2 cellular contexts compared by ENCODE assay signal in the genomic region with DNA sequence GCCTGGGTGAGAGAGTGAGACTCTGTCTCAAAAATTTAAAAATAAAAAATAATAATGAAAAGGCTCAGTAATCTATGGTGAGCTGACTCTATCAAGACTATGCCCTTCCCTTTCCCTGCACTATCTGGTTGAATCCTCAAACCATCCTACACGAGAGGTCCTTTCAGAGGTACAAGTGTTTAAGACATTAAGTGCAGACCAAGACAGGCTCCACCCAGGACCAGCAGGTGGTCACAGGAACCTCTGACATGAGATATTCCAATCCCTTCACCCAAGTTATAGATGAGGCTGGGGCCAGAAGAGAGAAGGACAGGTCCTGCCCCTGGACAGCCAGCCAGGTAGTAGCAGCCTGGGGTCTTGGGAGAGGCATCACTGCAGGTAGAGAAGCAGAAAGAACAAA.
TF ChIP-seq lines count a peak whose summit lies in the region.

No MANE protein-coding gene starts in this region.

TF ChIP-seq in A549, 52 proteins besides CTCF, POLR2A, EP300 and RAD21 (continued from another document):
- TF ChIP-seq HEYL (CRISPR knock-in tag; IDR thresholded peaks at IDR 0.05) (no peak), ESRRA (IDR thresholded peaks at IDR 0.05; ENCODE audit: borderline replicate concordance, low read length) (no peak), MAFK (IDR thresholded peaks at IDR 0.05; ENCODE audit: partially characterized antibody) (no peak), SMC3 (IDR thresholded peaks at IDR 0.05) (no peak), RNF2 (IDR thresholded peaks at IDR 0.05; ENCODE audit: borderline replicate concordance, low read depth) (no peak), NR3C1 (IDR thresholded peaks at IDR 0.05) (no peak), CBX8 (IDR thresholded peaks at IDR 0.05) (no peak), RARB (CRISPR knock-in tag; IDR thresholded peaks at IDR 0.05) (no peak), CEBPB (IDR thresholded peaks at IDR 0.05) (no peak), RFX5 (IDR thresholded peaks at IDR 0.05) (no peak)
- TF ChIP-seq, protein P1, sequence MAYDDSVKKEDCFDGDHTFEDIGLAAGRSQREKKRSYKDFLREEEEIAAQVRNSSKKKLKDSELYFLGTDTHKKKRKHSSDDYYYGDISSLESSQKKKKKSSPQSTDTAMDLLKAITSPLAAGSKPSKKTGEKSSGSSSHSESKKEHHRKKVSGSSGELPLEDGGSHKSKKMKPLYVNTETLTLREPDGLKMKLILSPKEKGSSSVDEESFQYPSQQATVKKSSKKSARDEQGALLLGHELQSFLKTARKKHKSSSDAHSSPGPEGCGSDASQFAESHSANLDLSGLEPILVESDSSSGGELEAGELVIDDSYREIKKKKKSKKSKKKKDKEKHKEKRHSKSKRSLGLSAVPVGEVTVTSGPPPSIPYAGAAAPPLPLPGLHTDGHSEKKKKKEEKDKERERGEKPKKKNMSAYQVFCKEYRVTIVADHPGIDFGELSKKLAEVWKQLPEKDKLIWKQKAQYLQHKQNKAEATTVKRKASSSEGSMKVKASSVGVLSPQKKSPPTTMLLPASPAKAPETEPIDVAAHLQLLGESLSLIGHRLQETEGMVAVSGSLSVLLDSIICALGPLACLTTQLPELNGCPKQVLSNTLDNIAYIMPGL (CRISPR knock-in tag; IDR thresholded peaks at IDR 0.05; ENCODE audit: borderline replicate concordance): no peak
- TF ChIP-seq, protein P2, sequence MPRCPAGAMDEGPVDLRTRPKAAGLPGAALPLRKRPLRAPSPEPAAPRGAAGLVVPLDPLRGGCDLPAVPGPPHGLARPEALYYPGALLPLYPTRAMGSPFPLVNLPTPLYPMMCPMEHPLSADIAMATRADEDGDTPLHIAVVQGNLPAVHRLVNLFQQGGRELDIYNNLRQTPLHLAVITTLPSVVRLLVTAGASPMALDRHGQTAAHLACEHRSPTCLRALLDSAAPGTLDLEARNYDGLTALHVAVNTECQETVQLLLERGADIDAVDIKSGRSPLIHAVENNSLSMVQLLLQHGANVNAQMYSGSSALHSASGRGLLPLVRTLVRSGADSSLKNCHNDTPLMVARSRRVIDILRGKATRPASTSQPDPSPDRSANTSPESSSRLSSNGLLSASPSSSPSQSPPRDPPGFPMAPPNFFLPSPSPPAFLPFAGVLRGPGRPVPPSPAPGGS (IDR thresholded peaks at IDR 0.05): no peak
- TF ChIP-seq, protein P3, sequence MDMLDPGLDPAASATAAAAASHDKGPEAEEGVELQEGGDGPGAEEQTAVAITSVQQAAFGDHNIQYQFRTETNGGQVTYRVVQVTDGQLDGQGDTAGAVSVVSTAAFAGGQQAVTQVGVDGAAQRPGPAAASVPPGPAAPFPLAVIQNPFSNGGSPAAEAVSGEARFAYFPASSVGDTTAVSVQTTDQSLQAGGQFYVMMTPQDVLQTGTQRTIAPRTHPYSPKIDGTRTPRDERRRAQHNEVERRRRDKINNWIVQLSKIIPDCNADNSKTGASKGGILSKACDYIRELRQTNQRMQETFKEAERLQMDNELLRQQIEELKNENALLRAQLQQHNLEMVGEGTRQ (IDR thresholded peaks at IDR 0.05): no peak
- TF ChIP-seq, protein P4, sequence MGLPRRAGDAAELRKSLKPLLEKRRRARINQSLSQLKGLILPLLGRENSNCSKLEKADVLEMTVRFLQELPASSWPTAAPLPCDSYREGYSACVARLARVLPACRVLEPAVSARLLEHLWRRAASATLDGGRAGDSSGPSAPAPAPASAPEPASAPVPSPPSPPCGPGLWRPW (IDR thresholded peaks at IDR 0.05): no peak
- TF ChIP-seq, protein P5, sequence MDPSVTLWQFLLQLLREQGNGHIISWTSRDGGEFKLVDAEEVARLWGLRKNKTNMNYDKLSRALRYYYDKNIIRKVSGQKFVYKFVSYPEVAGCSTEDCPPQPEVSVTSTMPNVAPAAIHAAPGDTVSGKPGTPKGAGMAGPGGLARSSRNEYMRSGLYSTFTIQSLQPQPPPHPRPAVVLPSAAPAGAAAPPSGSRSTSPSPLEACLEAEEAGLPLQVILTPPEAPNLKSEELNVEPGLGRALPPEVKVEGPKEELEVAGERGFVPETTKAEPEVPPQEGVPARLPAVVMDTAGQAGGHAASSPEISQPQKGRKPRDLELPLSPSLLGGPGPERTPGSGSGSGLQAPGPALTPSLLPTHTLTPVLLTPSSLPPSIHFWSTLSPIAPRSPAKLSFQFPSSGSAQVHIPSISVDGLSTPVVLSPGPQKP (IDR thresholded peaks at IDR 0.05; ENCODE audit: low read depth, low read length): no peak

TF ChIP-seq in K562, 482 proteins besides CTCF, POLR2A, EP300 and RAD21 (continued from another document):
- TF ChIP-seq ZNF589 (CRISPR knock-in tag; IDR thresholded peaks at IDR 0.05; ENCODE audit: low read depth) (0 out of 2 replicates have a peak, but pooled peaks have one; percentile 8), ZNF384 (IDR thresholded peaks at IDR 0.05; ENCODE audit: low read depth, low read length) (no peak), CC2D1A (IDR thresholded peaks at IDR 0.05) (no peak), BRD4 (IDR thresholded peaks at IDR 0.05) (no peak), BRF1 (IDR thresholded peaks at IDR 0.05; ENCODE audit: borderline replicate concordance, extremely low read depth, insufficient read length) (no peak)
- TF ChIP-seq, protein P6, sequence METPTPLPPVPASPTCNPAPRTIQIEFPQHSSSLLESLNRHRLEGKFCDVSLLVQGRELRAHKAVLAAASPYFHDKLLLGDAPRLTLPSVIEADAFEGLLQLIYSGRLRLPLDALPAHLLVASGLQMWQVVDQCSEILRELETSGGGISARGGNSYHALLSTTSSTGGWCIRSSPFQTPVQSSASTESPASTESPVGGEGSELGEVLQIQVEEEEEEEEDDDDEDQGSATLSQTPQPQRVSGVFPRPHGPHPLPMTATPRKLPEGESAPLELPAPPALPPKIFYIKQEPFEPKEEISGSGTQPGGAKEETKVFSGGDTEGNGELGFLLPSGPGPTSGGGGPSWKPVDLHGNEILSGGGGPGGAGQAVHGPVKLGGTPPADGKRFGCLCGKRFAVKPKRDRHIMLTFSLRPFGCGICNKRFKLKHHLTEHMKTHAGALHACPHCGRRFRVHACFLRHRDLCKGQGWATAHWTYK (CRISPR knock-in tag; IDR thresholded peaks at IDR 0.05): no peak
- TF ChIP-seq, protein P7, sequence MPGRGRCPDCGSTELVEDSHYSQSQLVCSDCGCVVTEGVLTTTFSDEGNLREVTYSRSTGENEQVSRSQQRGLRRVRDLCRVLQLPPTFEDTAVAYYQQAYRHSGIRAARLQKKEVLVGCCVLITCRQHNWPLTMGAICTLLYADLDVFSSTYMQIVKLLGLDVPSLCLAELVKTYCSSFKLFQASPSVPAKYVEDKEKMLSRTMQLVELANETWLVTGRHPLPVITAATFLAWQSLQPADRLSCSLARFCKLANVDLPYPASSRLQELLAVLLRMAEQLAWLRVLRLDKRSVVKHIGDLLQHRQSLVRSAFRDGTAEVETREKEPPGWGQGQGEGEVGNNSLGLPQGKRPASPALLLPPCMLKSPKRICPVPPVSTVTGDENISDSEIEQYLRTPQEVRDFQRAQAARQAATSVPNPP (IDR thresholded peaks at IDR 0.05; ENCODE audit: borderline replicate concordance, insufficient read depth, insufficient read length): no peak
